In the genomic region with DNA sequence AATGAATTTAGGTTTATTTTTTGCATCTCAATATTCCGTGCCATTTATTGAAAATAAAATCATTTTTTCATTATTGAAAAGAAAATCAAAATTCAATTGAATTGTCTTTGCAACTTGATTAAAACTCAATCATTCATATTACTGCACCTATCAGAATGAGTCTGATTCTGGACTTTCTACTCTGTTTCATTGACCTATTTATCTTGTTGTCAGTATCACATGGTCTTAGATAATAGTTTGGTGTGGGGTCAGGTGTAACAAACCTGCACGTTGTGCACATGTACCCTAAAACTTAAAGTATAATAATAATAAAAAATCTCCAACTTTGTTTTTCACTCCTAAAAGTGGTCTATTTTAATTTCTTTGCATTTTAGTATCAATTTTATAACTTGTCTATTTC, we compare ENCODE assay signal across 34 cellular contexts.
"Had no signal": no experiment of that assay in that cellular context is flagged by ENCODE, and none has a peak within 500 bp of the region (broad histone marks: within the 10 kb centered on the region; RNA-seq: fewer than 3 reads in every experiment).

No MANE protein-coding gene starts in this region.

- ATAC-seq: activated naive CD4-positive, alpha-beta T cell treated with anti-CD3 and anti-CD28 coated beads, Interleukin-2, amount 50 U/mL, for 72 hours; activated naive CD8-positive, alpha-beta T cell treated with anti-CD3 and anti-CD28 coated beads, Interleukin-2, amount 50 U/mL, for 24 hours; activated T-cell treated with anti-CD3 and anti-CD28 coated beads, Interleukin-2, amount 50 U/mL, for 4 hours; activated T-cell treated with anti-CD3 and anti-CD28 coated beads, Interleukin-2, amount 50 U/mL, for 72 hours; activated T-helper 17 cell treated with anti-CD3 and anti-CD28 coated beads, Interleukin-2, amount 50 U/mL, for 72 hours; body of pancreas had no signal

- H3K27ac ChIP-seq: adrenal gland, ascending aorta, body of pancreas, brain microvascular endothelial cell, breast epithelium, cardiac muscle cell had no signal

- H3K4me3 ChIP-seq: adrenal gland, ascending aorta, body of pancreas, breast epithelium, cardiac muscle cell had no signal

- H3K9me3 ChIP-seq: adrenal gland, ascending aorta, body of pancreas, breast epithelium had no signal

- FAIRE-seq: astrocyte, bronchial epithelial cell had no signal

- H3K27me3 ChIP-seq: adrenal gland, ascending aorta, body of pancreas, brain microvascular endothelial cell, breast epithelium, cardiac muscle cell had no signal

- DNase-seq: activated effector memory CD4-positive, alpha-beta T cell treated with anti-CD3 and anti-CD28 coated beads, Interleukin-2, amount 50 U/mL, for 16 hours; activated effector memory CD4-positive, alpha-beta T cell treated with Interleukin-2 at 50 U/mL for 16 hours; activated gamma-delta T cell; activated gamma-delta T cell treated with Interleukin-2 at 50 U/mL for 16 hours; activated naive CD4-positive, alpha-beta T cell; activated naive CD4-positive, alpha-beta T cell treated with anti-CD3 and anti-CD28 coated beads for 36 hours; activated naive CD4-positive, alpha-beta T cell treated with anti-CD3 and anti-CD28 coated beads, Interleukin-2, amount 10 ng/mL, durations not matched to agents 7 days and 5 days; activated naive CD4-positive, alpha-beta T cell treated with anti-CD3 and anti-CD28 coated beads, Interleukin-2, amount 50 U/mL, for 16 hours; activated naive CD4-positive, alpha-beta T cell treated with Interleukin-2 at 50 U/mL for 16 hours; activated naive CD8-positive, alpha-beta T cell treated with anti-CD3 and anti-CD28 coated beads for 36 hours; activated naive CD8-positive, alpha-beta T cell treated with anti-CD3 and anti-CD28 coated beads, Interleukin-2, amount 10 ng/mL, durations not matched to agents 7 days and 5 days; activated naive CD8-positive, alpha-beta T cell treated with anti-CD3 and anti-CD28 coated beads, Interleukin-2, amount 50 U/mL, for 24 hours; activated T-cell treated with anti-CD3 and anti-CD28 coated beads, Interleukin-2, amount 50 U/mL, for 1 hour; activated T-cell treated with anti-CD3 and anti-CD28 coated beads, Interleukin-2, amount 50 U/mL, for 24 hours; activated T-cell treated with anti-CD3 and anti-CD28 coated beads, Interleukin-2, amount 50 U/mL, for 4 hours; activated T-cell treated with anti-CD3 and anti-CD28 coated beads, Interleukin-2, amount 50 U/mL, for 48 hours; activated T-cell treated with anti-CD3 and anti-CD28 coated beads, Interleukin-2, amount 50 U/mL, for 72 hours; adrenal gland; amniotic stem cell; amygdala; anterior cingulate cortex; aorta; body of pancreas; brain microvascular endothelial cell; caudate nucleus; central memory CD4-positive, alpha-beta T cell; cerebellar nuclear complex had no signal

- H3K4me1 ChIP-seq: adrenal gland, ascending aorta, body of pancreas, breast epithelium had no signal

- H3K36me3 ChIP-seq: adrenal gland, ascending aorta, brain microvascular endothelial cell, breast epithelium, cardiac muscle cell had no signal
